2 cellular contexts compared by ENCODE assay signal in genomic region chr2:190636362-190636761, GRCh38.
TF ChIP-seq lines count a peak whose summit lies in the region.

No MANE protein-coding gene starts in this region.

TF ChIP-seq in HEK293, 187 proteins besides CTCF, POLR2A, EP300 and RAD21 (continued from another document):
- TF ChIP-seq SP3 (tag by site-specific recombination; IDR thresholded peaks at IDR 0.05) (no peak), ZNF629 (tag by site-specific recombination; IDR thresholded peaks at IDR 0.05) (peak; percentile 62; the same call in 1 of the 2 replicates), KLF9 (tag by site-specific recombination; IDR thresholded peaks at IDR 0.05; ENCODE audit: low read depth) (no peak), ZNF280D (tag by site-specific recombination; IDR thresholded peaks at IDR 0.05) (no peak)
TF ChIP-seq in HEK293: peak in this region for 2.

TF ChIP-seq in SK-N-SH treated with all-trans-retinoic acid at 6 μM for 48 hours, 23 proteins besides CTCF, POLR2A, EP300 and RAD21 (continued from another document):
- TF ChIP-seq CREB5 (CRISPR knock-in tag; IDR thresholded peaks at IDR 0.05; ENCODE audit: low read depth) = 0 out of 2 replicates have a peak, but pooled peaks have one; percentile 61
